1 cellular context compared by ENCODE assay signal in the genomic region with DNA sequence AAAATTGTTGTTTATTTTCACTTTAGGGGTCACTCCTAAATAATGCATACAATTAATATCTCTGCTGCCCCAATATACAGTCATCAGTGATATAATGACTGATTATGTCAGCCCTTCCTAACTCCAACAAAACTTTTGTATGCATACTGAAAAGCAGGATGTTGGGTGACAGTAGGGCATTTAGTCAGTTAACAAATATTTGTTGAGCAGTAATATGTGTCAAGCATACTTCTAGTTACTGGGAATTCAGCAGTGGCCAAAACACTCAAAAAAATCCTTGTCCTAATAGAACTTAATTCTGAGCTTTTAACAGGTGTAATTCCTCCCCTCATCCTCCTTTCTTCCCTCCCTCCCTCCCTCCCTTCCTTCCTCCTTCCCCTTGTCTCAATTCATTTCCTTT.
TF ChIP-seq lines count a peak whose summit lies in the region.

No MANE protein-coding gene starts in this region.

TF ChIP-seq in HepG2, 621 proteins besides CTCF, POLR2A, EP300 and RAD21 (continued from another document):
- peak; percentile 69 for TF ChIP-seq ZNF205 (CRISPR knock-in tag; IDR thresholded peaks at IDR 0.05)
- TF ChIP-seq NR1H2 (CRISPR knock-in tag; IDR thresholded peaks at IDR 0.05; ENCODE audit: borderline replicate concordance, low read depth) = no peak
- no peak for TF ChIP-seq PAX8 (CRISPR knock-in tag; IDR thresholded peaks at IDR 0.05; ENCODE audit: borderline replicate concordance)
- no peak for TF ChIP-seq ZNF292 (CRISPR knock-in tag; IDR thresholded peaks at IDR 0.05; ENCODE audit: borderline replicate concordance, low read depth)
